ENCODE assay signal across 20 cellular contexts in genomic region chr5:123554601-123555000, GRCh38. TPM values are rescaled to one million over a fixed set of nuclear protein-coding genes. Genes with fewer than 3 reads are reported as not detected.
DNase-seq lines count a peak whose midpoint lies in the region; ATAC-seq, FAIRE-seq and TF ChIP-seq lines count a peak whose summit lies in the region.
"Had no signal": no experiment of that assay in that cellular context is flagged by ENCODE, and none has a peak within 500 bp of the region (broad histone marks: within the 10 kb centered on the region; RNA-seq: fewer than 3 reads in every experiment).

No MANE protein-coding gene starts in this region.

- no TSS peak for BruUV-seq in GM12878 (replicated peaks; lab: Mats Ljungman, UMichigan)

- H3K9ac ChIP-seq in Loucy (ENCODE audit: low read depth, low read length, poor library complexity, severe bottlenecking), result no peak overlapping the region
- H3K9ac ChIP-seq in GM12878 (ENCODE audit: control insufficient read depth, insufficient read depth, low read length), result no peak overlapping the region
- H3K9ac ChIP-seq: BLaER1 had no signal

- H3K9me3 ChIP-seq in Loucy (ENCODE audit: insufficient read depth, low read depth, low read length), result no peaks in the 10 kb centered on the region
- H3K9me3 ChIP-seq in GM12878 (replicated peaks; ENCODE audit: control insufficient read depth, insufficient read depth, low read length), result no peaks in the 10 kb centered on the region
- H3K9me3 ChIP-seq: BLaER1 had no signal

- no peak overlapping the region for H3K4me3 ChIP-seq in Loucy (ENCODE audit: low read length, poor library complexity, severe bottlenecking)
- H3K4me3 ChIP-seq in GM12878, result no peak overlapping the region
- H3K4me3 ChIP-seq: BLaER1 had no signal

- no peak for TF ChIP-seq POLR2A in GM12878 (IDR thresholded peaks at IDR 0.05; ENCODE audit: low read depth, low read length)

- intact Hi-C loops in GM12878 (cut with micrococcal nuclease; ENCODE audit: unreplicated experiment), result no loop called here

- H3K9me3 Mint-ChIP-seq in stimulated activated memory B cell treated with anti-CD40 and anti-IgM and Interleukin-4, amounts not matched to agents 10 μg/mL and 1 μg/mL and 100 μg/mL, for 72 hours, result no peaks in the 10 kb centered on the region
- H3K9me3 Mint-ChIP-seq in activated CD4-positive, alpha-beta T cell treated with anti-CD3 and anti-CD28 coated beads, Interleukin-2, amount 10 ng/mL, durations not matched to agents 7 days and 5 days, result peaks cover 2% of the 10 kb centered on the region
- H3K9me3 Mint-ChIP-seq in nephron progenitor cell, result no peaks in the 10 kb centered on the region
- H3K9me3 Mint-ChIP-seq: CD8-positive, alpha-beta T cell; T-cell had no signal

- RAD21 ChIA-PET in GM12878 (lab: Charles Lee; ENCODE audit: unreplicated experiment), result no interaction called here

- POLR2A ChIA-PET in GM12878 (lab: Charles Lee), result no interaction called here
- POLR2A ChIA-PET in activated CD4-positive, alpha-beta T cell treated with anti-CD3 and anti-CD28 coated beads, Interleukin-2, amount 10 ng/mL, durations not matched to agents 7 days and 5 days (lab: Charles Lee), result no interaction called here

- in situ Hi-C loops in GM12878 (cut with MboI), result no loop called here

- H4K20me1 ChIP-seq in Loucy (ENCODE audit: insufficient read depth, low read length, poor library complexity, severe bottlenecking) (no peaks in the 10 kb centered on the region), GM12878 (ENCODE audit: control insufficient read depth, insufficient read depth) (no peaks in the 10 kb centered on the region)

- H3K36me3 ChIP-seq in Loucy (ENCODE audit: insufficient read depth, low read length) (no peaks in the 10 kb centered on the region), GM12878 (ENCODE audit: control insufficient read depth in 2 of 2, insufficient read depth in 2 of 2, low read length in 1 of 2) (no peaks in the 10 kb centered on the region; a peak in 1 of 4 replicates)

- H3K9me2 ChIP-seq in Loucy (replicated peaks; ENCODE audit: low read depth, low read length), result no peaks in the 10 kb centered on the region

- H3K4me3 Mint-ChIP-seq in stimulated activated memory B cell treated with anti-CD40 and anti-IgM and Interleukin-4, amounts not matched to agents 10 μg/mL and 1 μg/mL and 100 μg/mL, for 72 hours, result no peak overlapping the region
- H3K4me3 Mint-ChIP-seq in activated CD4-positive, alpha-beta T cell treated with anti-CD3 and anti-CD28 coated beads, Interleukin-2, amount 10 ng/mL, durations not matched to agents 7 days and 5 days, result no peak overlapping the region
- no peak overlapping the region for H3K4me3 Mint-ChIP-seq in nephron progenitor cell
- H3K4me3 Mint-ChIP-seq: CD8-positive, alpha-beta T cell; T-cell had no signal

- H3K27me3 Mint-ChIP-seq in stimulated activated memory B cell treated with anti-CD40 and anti-IgM and Interleukin-4, amounts not matched to agents 10 μg/mL and 1 μg/mL and 100 μg/mL, for 72 hours, result no peaks in the 10 kb centered on the region
- H3K27me3 Mint-ChIP-seq in activated CD4-positive, alpha-beta T cell treated with anti-CD3 and anti-CD28 coated beads, Interleukin-2, amount 10 ng/mL, durations not matched to agents 7 days and 5 days, result no peaks in the 10 kb centered on the region
- H3K27me3 Mint-ChIP-seq in nephron progenitor cell (ENCODE audit: low read depth, poor library complexity), result no peaks in the 10 kb centered on the region
- H3K27me3 Mint-ChIP-seq: T-cell had no signal

- DNase-seq in GM18507 (ENCODE audit: extremely low spot score, insufficient read length, low read depth) (no peak), GM12878 (ENCODE audit: low read depth, low spot score) (no peak), nephron progenitor cell (no peak), retina (no peak)
- DNase-seq in activated CD4-positive, alpha-beta T cell treated with anti-CD3 and anti-CD28 coated beads, Interleukin-2, amount 10 ng/mL, durations not matched to agents 7 days and 5 days, result no peak
- DNase-seq: CD8-positive, alpha-beta T cell; DND-41; MV-4-11; NCI-H1417 treated with DMSO at 0.1 percent for 48 hours; NCI-H1930; NCI-H446; NCI-H69; PC-3; T-cell had no signal

- H3K27me3 ChIP-seq in Loucy (ENCODE audit: insufficient read depth, low read length, poor library complexity, severe bottlenecking), result no peaks in the 10 kb centered on the region
- H3K27me3 ChIP-seq in GM12878 (replicated peaks in 1 of 2; ENCODE audit: control insufficient read depth in 2 of 2, insufficient read depth in 2 of 2, low read length in 1 of 2), result no peaks in the 10 kb centered on the region
- H3K27me3 ChIP-seq: BLaER1 had no signal

- CTCF ChIA-PET in GM12878 (lab: Yijun Ruan, JAX), result interaction anchor here (1.6 kb wide), 1 partner anchor 131 kb away, joined by 3 read pairs; the partner anchor contains the start of gene CEP120
- CTCF ChIA-PET in activated CD4-positive, alpha-beta T cell treated with anti-CD3 and anti-CD28 coated beads, Interleukin-2, amount 10 ng/mL, durations not matched to agents 7 days and 5 days (lab: Charles Lee), result no interaction called here

- no peak for TF ChIP-seq EP300 in GM12878 (IDR thresholded peaks at IDR 0.05; ENCODE audit: borderline replicate concordance in 1 of 2, control insufficient read depth in 1 of 2, low read depth in 2 of 2, low read length in 2 of 2)

- peaks cover 8% of the 10 kb centered on the region; the same call in 1 of the 2 replicates for H3K79me2 ChIP-seq in Loucy (ENCODE audit: insufficient read depth, low read length)
- peaks cover 12% of the 10 kb centered on the region for H3K79me2 ChIP-seq in GM12878 (ENCODE audit: control insufficient read depth, insufficient read depth, low read length)

- no peak overlapping the region for H3K27ac ChIP-seq in GM12878 (ENCODE audit: control insufficient read depth, insufficient read depth)
- H3K27ac ChIP-seq: BLaER1, HL-60 had no signal

- 99% methylated on average over 4 of the region's 4 CpGs for WGBS in GM12878 (ENCODE audit: insufficient coverage, insufficient replicate concordance, low lambda C conversion rate, missing lambda C conversion rate)

- H3K27ac Mint-ChIP-seq in stimulated activated memory B cell treated with anti-CD40 and anti-IgM and Interleukin-4, amounts not matched to agents 10 μg/mL and 1 μg/mL and 100 μg/mL, for 72 hours, result peak overlapping the region; percentile 51
- no peak overlapping the region for H3K27ac Mint-ChIP-seq in activated CD4-positive, alpha-beta T cell treated with anti-CD3 and anti-CD28 coated beads, Interleukin-2, amount 10 ng/mL, durations not matched to agents 7 days and 5 days
- H3K27ac Mint-ChIP-seq in nephron progenitor cell, result no peak overlapping the region
- H3K27ac Mint-ChIP-seq: CD8-positive, alpha-beta T cell; T-cell had no signal

- no peak for TF ChIP-seq RAD21 in GM12878 (IDR thresholded peaks at IDR 0.05; ENCODE audit: insufficient read depth, low read depth, low read length)

- H2AFZ ChIP-seq in Loucy (ENCODE audit: low read length) (no peak overlapping the region), GM12878 (ENCODE audit: control insufficient read depth, low read depth, low read length) (no peak overlapping the region)

- H3K4me2 ChIP-seq in Loucy (ENCODE audit: low read depth, low read length, poor library complexity, severe bottlenecking), result no peak overlapping the region
- no peak overlapping the region for H3K4me2 ChIP-seq in GM12878 (ENCODE audit: control insufficient read depth, insufficient read depth)
- H3K4me2 ChIP-seq: BLaER1 had no signal

- FAIRE-seq in GM18507 (lab: Jason Lieb, UNC) (peak; percentile 5), GM12878 (lab: Jason Lieb, UNC) (no peak)
- FAIRE-seq: G401.6, HTR-8/SVneo had no signal

- H3K4me1 ChIP-seq in Loucy (ENCODE audit: insufficient read depth, low read length, poor library complexity, severe bottlenecking) (peaks cover 4% of the 10 kb centered on the region), GM12878 (ENCODE audit: control insufficient read depth, insufficient read depth, low read length) (peaks cover 4% of the 10 kb centered on the region; the same call in 1 of the 2 replicates)

- ATAC-seq in GM12878, result peak; percentile 32
- ATAC-seq in stimulated activated memory B cell treated with anti-CD40 and anti-IgM and Interleukin-4, amounts not matched to agents 10 μg/mL and 1 μg/mL and 100 μg/mL, for 72 hours, result no peak
- ATAC-seq: CD8-positive, alpha-beta T cell; PC-3; T-cell had no signal

- SMC1A ChIA-PET in GM12878 (lab: Charles Lee; ENCODE audit: uncharacterized antibody, unreplicated experiment), result interaction anchor here (1.4 to 2.4 kb wide), 2 partner anchors 24 to 56 kb away, joined by 4 to 10 read pairs; no protein-coding TSS in a partner anchor

- H3K36me3 Mint-ChIP-seq in stimulated activated memory B cell treated with anti-CD40 and anti-IgM and Interleukin-4, amounts not matched to agents 10 μg/mL and 1 μg/mL and 100 μg/mL, for 72 hours, result peaks cover 27% of the 10 kb centered on the region
- peaks cover 24% of the 10 kb centered on the region for H3K36me3 Mint-ChIP-seq in activated CD4-positive, alpha-beta T cell treated with anti-CD3 and anti-CD28 coated beads, Interleukin-2, amount 10 ng/mL, durations not matched to agents 7 days and 5 days (ENCODE audit: low read depth)
- peaks cover 24% of the 10 kb centered on the region for H3K36me3 Mint-ChIP-seq in nephron progenitor cell (ENCODE audit: low read depth)

- peaks cover 48% of the 10 kb centered on the region for H3K4me1 Mint-ChIP-seq in stimulated activated memory B cell treated with anti-CD40 and anti-IgM and Interleukin-4, amounts not matched to agents 10 μg/mL and 1 μg/mL and 100 μg/mL, for 72 hours
- H3K4me1 Mint-ChIP-seq in activated CD4-positive, alpha-beta T cell treated with anti-CD3 and anti-CD28 coated beads, Interleukin-2, amount 10 ng/mL, durations not matched to agents 7 days and 5 days, result peaks cover 12% of the 10 kb centered on the region
- H3K4me1 Mint-ChIP-seq in nephron progenitor cell, result no peaks in the 10 kb centered on the region

- TF ChIP-seq CTCF in Loucy (conservative IDR thresholded peaks at IDR 0.05; ENCODE audit: low read length), result 0 out of 2 replicates have a peak, but pooled peaks have one; percentile 12
- TF ChIP-seq CTCF in GM12878 (IDR thresholded peaks at IDR 0.05 in 2 of 3, conservative IDR thresholded peaks at IDR 0.05 in 1 of 3; ENCODE audit: control insufficient read depth in 2 of 3, extremely low read depth in 1 of 3, insufficient read depth in 1 of 3, low read depth in 3 of 3, low read length in 3 of 3), result no peak
- TF ChIP-seq CTCF in nephron progenitor cell (IDR thresholded peaks at IDR 0.05), result no peak

- H3F3A ChIP-seq in Loucy (ENCODE audit: low read depth), result no peaks in the 10 kb centered on the region

RNA-seq across cellular contexts. Expression of gene CSNK1G3, which starts 42.6 kb away (rescaled TPM):
- total RNA-seq in GM12878 (2013; cell fraction: nucleolus; rRNA removed), result 40.9 and 47.6 TPM in 2 replicates
- 20.2 and 20.3 TPM in 2 replicates for total RNA-seq in GM12878 (2014; rRNA removed)
- 22.4 and 22.9 TPM in 2 replicates for total RNA-seq in GM12878 (2014; rRNA removed; fragmentation: Illumina TruSeq; extraction: Trizol)
- 24.1 and 27.5 TPM in 2 replicates for total RNA-seq in GM12878 (2021)
- polyA plus RNA-seq in GM12878 (2011; ENCODE audit: low read depth), result 5.7 TPM
- 14.4 and 26.1 TPM in 2 replicates for polyA plus RNA-seq in GM12878 (2011; rRNA removed)
- 5.5 and 5.7 TPM in 2 replicates for polyA plus RNA-seq in GM12878 (2011; cell fraction: cytosol; rRNA removed)
- 8.2 and 8.8 TPM in 2 replicates for polyA plus RNA-seq in GM12878 (2011; cell fraction: nucleus; rRNA removed)
- polyA plus RNA-seq in GM12878 (2012), result 9.3 and 12.8 TPM in 2 replicates
- polyA plus RNA-seq in GM12878 (2014; fragmentation: Illumina TruSeq; extraction: Trizol), result 19.5 and 26.6 TPM in 2 replicates
- 1 to 10 TPM; 7.4 to 7.8 TPM for polyA plus RNA-seq in GM12878 (2014; fragmentation: Nextera tagmentation; extraction: Ambion mirVana)
- polyA plus RNA-seq in GM12878 (2014; rRNA removed), result 10.6 and 16.3 TPM in 2 replicates
- polyA plus RNA-seq in GM12878 (2016; fragmentation: Nextera tagmentation; extraction: Ambion mirVana), result 10 to 100 TPM; 16.2 to 20.5 TPM
- 16.2 and 38.3 TPM in 2 replicates for polyA minus RNA-seq in GM12878 (2011; rRNA and poly(A)+ RNA removed)
- polyA minus RNA-seq in GM12878 (2011; cell fraction: cytosol; rRNA and poly(A)+ RNA removed), result 14.7 TPM in 2 replicates
- 16.1 and 31.4 TPM in 2 replicates for polyA minus RNA-seq in GM12878 (2011; cell fraction: nucleus; rRNA and poly(A)+ RNA removed)
- total RNA-seq in activated CD4-positive, alpha-beta T cell treated with anti-CD3 and anti-CD28 coated beads, Interleukin-2, amount 10 ng/mL, durations not matched to agents 7 days and 5 days, result 10 to 100 TPM; 30.8 to 33.9 TPM
